Comparison of ENCODE assay signal across 20 cellular contexts in genomic region chr20:24543168-24543567, GRCh38.
"Had no signal": no experiment of that assay in that cellular context is flagged by ENCODE, and none has a peak within 500 bp of the region (broad histone marks: within the 10 kb centered on the region; RNA-seq: fewer than 3 reads in every experiment).

No MANE protein-coding gene starts in this region.

- H3K9me3 ChIP-seq: esophagus squamous epithelium, gastrocnemius medialis, mucosa of descending colon had no signal

- H3K27me3 ChIP-seq: dorsolateral prefrontal cortex, esophagus squamous epithelium, gastrocnemius medialis, heart right ventricle had no signal

- H3K36me3 Mint-ChIP-seq: mesothelial cell of epicardium had no signal

- H3K36me3 ChIP-seq: esophagus squamous epithelium, gastrocnemius medialis, left lung, lower lobe of right lung had no signal

- H3K4me3 Mint-ChIP-seq: mesothelial cell of epicardium had no signal

- H3K27ac ChIP-seq: coronary artery, esophagus squamous epithelium, gastrocnemius medialis, heart right ventricle, left lung, lower lobe of right lung had no signal

- H3K27ac Mint-ChIP-seq: mesothelial cell of epicardium, naive B cell had no signal

- DNase-seq: dermis blood vessel endothelial cell; dorsolateral prefrontal cortex; effector CD4-positive, alpha-beta T cell; effector memory CD4-positive, alpha-beta T cell; esophagus squamous epithelium; foreskin fibroblast; foreskin melanocyte; gastrocnemius medialis; glutamatergic neuron; heart right ventricle; hippocampal formation; left cardiac atrium; left lung; left ventricle myocardium superior; lower lobe of right lung; mesenchymal stem cell; mucosa of descending colon; naive B cell had no signal

- H3K4me1 Mint-ChIP-seq: mesothelial cell of epicardium had no signal

- H3K4me3 ChIP-seq: coronary artery, dorsolateral prefrontal cortex, esophagus squamous epithelium, gastrocnemius medialis, heart right ventricle, left lung, lower lobe of right lung, mucosa of descending colon had no signal

- H3K4me1 ChIP-seq: esophagus squamous epithelium, gastrocnemius medialis, left lung, lower lobe of right lung had no signal
